In genomic region chr1:172154571-172154970, GRCh38 we compare ENCODE assay signal across 8 cellular contexts.
DNase-seq lines count a peak whose midpoint lies in the region; ATAC-seq lines count a peak whose summit lies in the region.

No MANE protein-coding gene starts in this region.

- H2BK15ac ChIP-seq in mesenchymal stem cell (ENCODE audit: low read depth, poor library complexity, severe bottlenecking): no peak overlapping the region

- H3K9me3 ChIP-seq in mesenchymal stem cell (ENCODE audit: control insufficient read depth, low read length): no peaks in the 10 kb centered on the region

- H3K27me3 Mint-ChIP-seq in activated T-helper 1 cell treated with anti-CD3 and anti-CD28 coated beads, Interleukin-12 subunit alpha, Interleukin-12 subunit beta, Interleukin-2, Interleukin-4 antibody, amounts not matched to agents 30 ng/mL and 10 ng/mL and 1 ng/mL, durations not matched to agents 14 hours and 24 hours and 36 hours (ENCODE audit: insufficient read depth): peaks cover 3% of the 10 kb centered on the region

- ATAC-seq in GM18907 (IDR thresholded peaks at IDR 0.05; ENCODE audit: unreplicated experiment) (peak; percentile 90), HG03175 (IDR thresholded peaks at IDR 0.05; ENCODE audit: unreplicated experiment) (peak; percentile 96)

- peak overlapping the region; percentile 92 for H3K9ac ChIP-seq in mesenchymal stem cell (ENCODE audit: low read length)

- H4K8ac ChIP-seq in mesenchymal stem cell (ENCODE audit: low read length): no peak overlapping the region

- H3K4me3 Mint-ChIP-seq in activated T-helper 1 cell treated with anti-CD3 and anti-CD28 coated beads, Interleukin-12 subunit alpha, Interleukin-12 subunit beta, Interleukin-2, Interleukin-4 antibody, amounts not matched to agents 30 ng/mL and 10 ng/mL and 1 ng/mL, durations not matched to agents 14 hours and 24 hours and 36 hours: peak overlapping the region; percentile 23

- H3K36me3 ChIP-seq in ACC112 (ENCODE audit: insufficient read depth, low read length) (no peaks in the 10 kb centered on the region), mesenchymal stem cell (ENCODE audit: control insufficient read depth in 1 of 2, insufficient read depth in 2 of 2, low read depth in 1 of 2, low read length in 2 of 2) (no peaks in the 10 kb centered on the region)

- no peak overlapping the region for H2BK120ac ChIP-seq in mesenchymal stem cell (ENCODE audit: low read depth, low read length)

- peak overlapping the region; percentile 48 for H2AFZ ChIP-seq in ACC112 (ENCODE audit: low read length, unreplicated experiment)
- no peak overlapping the region for H2AFZ ChIP-seq in mesenchymal stem cell (ENCODE audit: low read depth, low read length)

- H3K18ac ChIP-seq in mesenchymal stem cell (ENCODE audit: low read depth in 1 of 2, low read length in 2 of 2): no peak overlapping the region

- H3K27ac Mint-ChIP-seq in activated T-helper 1 cell treated with anti-CD3 and anti-CD28 coated beads, Interleukin-12 subunit alpha, Interleukin-12 subunit beta, Interleukin-2, Interleukin-4 antibody, amounts not matched to agents 30 ng/mL and 10 ng/mL and 1 ng/mL, durations not matched to agents 14 hours and 24 hours and 36 hours: peak overlapping the region; percentile 87

- no peak overlapping the region for H3K14ac ChIP-seq in mesenchymal stem cell (ENCODE audit: low read length in 2 of 2)

- no peak overlapping the region for H2AK5ac ChIP-seq in mesenchymal stem cell (ENCODE audit: low read length, severe bottlenecking)

- H3K4me2 ChIP-seq in mesenchymal stem cell (ENCODE audit: low read length, poor library complexity, severe bottlenecking): no peak overlapping the region

- peak overlapping the region; percentile 48 for H3K4me3 ChIP-seq in ACC112 (ENCODE audit: low read depth, low read length)
- no peak overlapping the region for H3K4me3 ChIP-seq in mesenchymal stem cell (ENCODE audit: insufficient read depth in 1 of 2, low read depth in 1 of 2, low read length in 2 of 2)

- H3K4me1 Mint-ChIP-seq in activated T-helper 1 cell treated with anti-CD3 and anti-CD28 coated beads, Interleukin-12 subunit alpha, Interleukin-12 subunit beta, Interleukin-2, Interleukin-4 antibody, amounts not matched to agents 30 ng/mL and 10 ng/mL and 1 ng/mL, durations not matched to agents 14 hours and 24 hours and 36 hours (ENCODE audit: low read depth): peaks cover 7% of the 10 kb centered on the region

- 0% methylated on average over 1 of the region's 2 CpGs for WGBS in mesenchymal stem cell

- H3K27ac ChIP-seq in ACC112 (ENCODE audit: low read depth, low read length): peak overlapping the region; percentile 92
- no peak overlapping the region for H3K27ac ChIP-seq in mesenchymal stem cell (ENCODE audit: low read length, poor library complexity, severe bottlenecking)

- H3K79me1 ChIP-seq in mesenchymal stem cell (replicated peaks; ENCODE audit: low read length, poor library complexity, severe bottlenecking): no peaks in the 10 kb centered on the region

- peaks cover 18% of the 10 kb centered on the region for H3K4me1 ChIP-seq in ACC112 (ENCODE audit: control insufficient read depth, insufficient read depth, low read length, unreplicated experiment)
- no peaks in the 10 kb centered on the region for H3K4me1 ChIP-seq in mesenchymal stem cell (ENCODE audit: control insufficient read depth, insufficient read depth, low read depth, low read length)

- peaks cover 6% of the 10 kb centered on the region for H3K36me3 Mint-ChIP-seq in activated T-helper 1 cell treated with anti-CD3 and anti-CD28 coated beads, Interleukin-12 subunit alpha, Interleukin-12 subunit beta, Interleukin-2, Interleukin-4 antibody, amounts not matched to agents 30 ng/mL and 10 ng/mL and 1 ng/mL, durations not matched to agents 14 hours and 24 hours and 36 hours (ENCODE audit: low read depth)

- intact Hi-C loops in activated T-helper 1 cell treated with anti-CD3 and anti-CD28 coated beads, Interleukin-12 subunit alpha, Interleukin-12 subunit beta, Interleukin-2, Interleukin-4 antibody, amounts not matched to agents 30 ng/mL and 10 ng/mL and 1 ng/mL, durations not matched to agents 14 hours and 24 hours and 36 hours (cut with micrococcal nuclease): loop anchor here (1.0 to 5.0 kb wide), 5 partner anchors 27 to 204 kb away; no protein-coding TSS in a partner anchor

- H3K9me3 Mint-ChIP-seq in activated T-helper 1 cell treated with anti-CD3 and anti-CD28 coated beads, Interleukin-12 subunit alpha, Interleukin-12 subunit beta, Interleukin-2, Interleukin-4 antibody, amounts not matched to agents 30 ng/mL and 10 ng/mL and 1 ng/mL, durations not matched to agents 14 hours and 24 hours and 36 hours: peaks cover 10% of the 10 kb centered on the region

- DNase-seq in activated T-helper 1 cell treated with anti-CD3 and anti-CD28 coated beads, Interleukin-12 subunit alpha, Interleukin-12 subunit beta, Interleukin-2, Interleukin-4 antibody, amounts not matched to agents 30 ng/mL and 10 ng/mL and 1 ng/mL, durations not matched to agents 14 hours and 24 hours and 36 hours (ENCODE audit: low spot score): no peak
- peak; percentile 85 for DNase-seq in mesenchymal stem cell
- DNase-seq in cerebellum (ENCODE audit: low spot score): no peak
- DNase-seq in NCI-H446 treated with DMSO at 0.1 percent for 48 hours (lab: John Stamatoyannopoulos, UW): no peak
- DNase-seq in NCI-H1048 (lab: John Stamatoyannopoulos, UW): no peak

- H2BK12ac ChIP-seq in mesenchymal stem cell (ENCODE audit: low read length in 2 of 2): no peak overlapping the region

- no peak overlapping the region for H2BK5ac ChIP-seq in mesenchymal stem cell (ENCODE audit: low read depth, low read length, poor library complexity, severe bottlenecking)

- H3K23ac ChIP-seq in mesenchymal stem cell (ENCODE audit: low read length in 2 of 2): no peak overlapping the region

- no peak overlapping the region for H3K4ac ChIP-seq in mesenchymal stem cell (ENCODE audit: low read depth in 1 of 2, low read length in 2 of 2)

- no peaks in the 10 kb centered on the region for H3K27me3 ChIP-seq in ACC112 (ENCODE audit: insufficient read depth, low read length)
- no peaks in the 10 kb centered on the region for H3K27me3 ChIP-seq in mesenchymal stem cell (ENCODE audit: control insufficient read depth in 1 of 2, insufficient read depth in 1 of 2, low read length in 2 of 2)

- H3K79me2 ChIP-seq in ACC112 (ENCODE audit: control insufficient read depth, insufficient read depth, low read length, unreplicated experiment): no peaks in the 10 kb centered on the region

- no peak overlapping the region for H4K91ac ChIP-seq in mesenchymal stem cell (ENCODE audit: low read length)
